ENCODE assay signal across 9 cellular contexts in genomic region chr11:84524422-84525051, GRCh38.
A peak's percentile ranks its signal among the peaks of the same experiment; 100 is the strongest.
DNase-seq lines count a peak whose midpoint lies in the region; ATAC-seq, FAIRE-seq and TF ChIP-seq lines count a peak whose summit lies in the region.
"Had no signal": no experiment of that assay in that cellular context is flagged by ENCODE, and none has a peak within 500 bp of the region (broad histone marks: within the 10 kb centered on the region; RNA-seq: fewer than 3 reads in every experiment).

No MANE protein-coding gene starts in this region.

- H3K4me3 ChIP-seq in H1 (ENCODE audit: extremely low read depth in 1 of 4, insufficient read depth in 2 of 4, low read depth in 3 of 4, low read length in 4 of 4) (no peak overlapping the region), parathyroid adenoma (ENCODE audit: low read depth, low read length) (no peak overlapping the region)

- no peak overlapping the region for H2BK5ac ChIP-seq in H1 (ENCODE audit: low read depth, low read length)

- CTCF ChIA-PET in GM10248 (lab: Yijun Ruan, JAX): interaction anchor here (1.4 to 4.2 kb wide), 6 partner anchors 12 to 697 kb away, joined by 3 to 22 read pairs (median 8); no protein-coding TSS in a partner anchor
- CTCF ChIA-PET in H1 (lab: Charles Lee; ENCODE audit: partially characterized antibody): interaction anchor here (0.6 to 7.9 kb wide), 41 partner anchors 10 to 984 kb away, joined by 3 to 112 read pairs (median 5); no protein-coding TSS in a partner anchor

- H3K9me3 ChIP-seq in H1 (ENCODE audit: insufficient read depth in 2 of 2, low read depth in 1 of 2, low read length in 1 of 2): no peaks in the 10 kb centered on the region
- H3K9me3 ChIP-seq in parathyroid adenoma (ENCODE audit: control insufficient read depth, low read length): no peaks in the 10 kb centered on the region

- no peak overlapping the region for H4K5ac ChIP-seq in H1 (ENCODE audit: insufficient read length, low read depth, low read length)

- no peaks in the 10 kb centered on the region for H3K27me3 ChIP-seq in H1 (replicated peaks in 1 of 4; ENCODE audit: control insufficient read depth in 3 of 4, extremely low read depth in 1 of 4, insufficient read depth in 3 of 4, low read length in 3 of 4)
- H3K27me3 ChIP-seq in parathyroid adenoma (ENCODE audit: control insufficient read depth, insufficient read depth, low read length): no peaks in the 10 kb centered on the region

- no peak overlapping the region for H2BK20ac ChIP-seq in H1 (ENCODE audit: low read length)

- no peak overlapping the region for H4K91ac ChIP-seq in H1 (replicated peaks; ENCODE audit: insufficient read length, low read length)

- H4K8ac ChIP-seq in H1 (ENCODE audit: extremely low read depth, insufficient read depth, low read length): no peak overlapping the region

- peak; percentile 36 for FAIRE-seq in H1 (lab: Jason Lieb, UNC)

- H3K9ac ChIP-seq in H1 (replicated peaks in 1 of 4; ENCODE audit: extremely low read depth in 1 of 4, low read depth in 3 of 4, low read length in 3 of 4) (no peak overlapping the region), parathyroid adenoma (no peak overlapping the region)

- no peak for TF ChIP-seq EP300 in H1 (IDR thresholded peaks at IDR 0.05; ENCODE audit: borderline replicate concordance in 1 of 2, low read depth in 2 of 2, low read length in 2 of 2)

- H3K79me2 ChIP-seq in H1 (ENCODE audit: control insufficient read depth in 1 of 2, insufficient read depth in 2 of 2, low read length in 2 of 2): no peaks in the 10 kb centered on the region
- no peaks in the 10 kb centered on the region for H3K79me2 ChIP-seq in parathyroid adenoma

- TF ChIP-seq RAD21 in H1 (IDR thresholded peaks at IDR 0.05 in 1 of 2, conservative IDR thresholded peaks at IDR 0.05 in 1 of 2; ENCODE audit: low read depth in 2 of 2, low read length in 2 of 2): peak; percentile 64 to 71

- no peak overlapping the region for H2BK120ac ChIP-seq in H1 (replicated peaks; ENCODE audit: low read depth, low read length)

- no peak overlapping the region for H2AK5ac ChIP-seq in H1 (ENCODE audit: low read depth, low read length)

- H3K14ac ChIP-seq in H1 (ENCODE audit: insufficient read length): no peak overlapping the region

- ATAC-seq in GM19397 (IDR thresholded peaks at IDR 0.05; ENCODE audit: unreplicated experiment) (no peak), GM21825 (IDR thresholded peaks at IDR 0.05; ENCODE audit: unreplicated experiment) (no peak)

- no peak overlapping the region for H3K18ac ChIP-seq in H1 (ENCODE audit: extremely low read depth, low read length)

- peaks cover 0 to 2% (median 0%) of the 10 kb centered on the region in 4 experiments; a peak in 2 of 7 replicates for H3K4me1 ChIP-seq in H1 (replicated peaks in 1 of 4; ENCODE audit: control insufficient read depth in 3 of 4, insufficient read depth in 4 of 4, low read length in 3 of 4)
- H3K4me1 ChIP-seq in parathyroid adenoma: no peaks in the 10 kb centered on the region

- H2BK15ac ChIP-seq in H1 (ENCODE audit: low read length): 0 out of 2 replicates have a peak overlapping the region, but pooled peaks have one; percentile 50

- H3K36me3 ChIP-seq in H1 (ENCODE audit: control insufficient read depth in 2 of 4, insufficient read depth in 4 of 4, low read length in 3 of 4) (no peaks in the 10 kb centered on the region), parathyroid adenoma (ENCODE audit: control insufficient read depth, insufficient read depth, low read length) (no peaks in the 10 kb centered on the region)

- no peak overlapping the region for H2BK12ac ChIP-seq in H1 (ENCODE audit: low read depth, low read length)

- TF ChIP-seq CTCF in GM10248 (IDR thresholded peaks at IDR 0.05; ENCODE audit: control extremely low read depth, extremely low read depth, low read depth, missing control alignments): peak; percentile 33
- TF ChIP-seq CTCF in H1 (IDR thresholded peaks at IDR 0.05; ENCODE audit: control extremely low read depth in 1 of 3, insufficient read depth in 1 of 3, low read depth in 1 of 3, low read length in 3 of 3): peak in 2 of 3 experiments; percentile 37 to 42; a peak in 2 of 4 replicates
- TF ChIP-seq CTCF in parathyroid adenoma (IDR thresholded peaks at IDR 0.05): peak; percentile 44

- TF ChIP-seq POLR2A in H1 (IDR thresholded peaks at IDR 0.05; ENCODE audit: control extremely low read depth in 1 of 2, low read depth in 2 of 2, low read length in 2 of 2): no peak

- H3K23ac ChIP-seq in H1 (ENCODE audit: insufficient read length): no peak overlapping the region

- no peak overlapping the region for H3K56ac ChIP-seq in H1 (replicated peaks; ENCODE audit: insufficient read length, low read depth, low read length)

- no peak overlapping the region for H3K27ac ChIP-seq in H1 (ENCODE audit: low read depth, low read length)
- H3K27ac ChIP-seq in parathyroid adenoma: no peak overlapping the region

- WGBS in H1 (ENCODE audit: extremely low coverage in 1 of 2, insufficient coverage in 1 of 2, insufficient read length in 1 of 2, insufficient replicate concordance in 2 of 2, low coverage in 1 of 2, low lambda C conversion rate in 2 of 2, missing lambda C conversion rate in 1 of 2), 2 experiments: 61% methylated on average over 3 of the region's 3 CpGs; no CpG with 5 or more reads in 1 of the 2 experiments

- H2AFZ ChIP-seq in H1 (ENCODE audit: low read length) (no peak overlapping the region), parathyroid adenoma (no peak overlapping the region)

- no peak overlapping the region for H3K4me2 ChIP-seq in H1 (ENCODE audit: insufficient read depth in 1 of 2, low read depth in 2 of 2, low read length in 2 of 2)
- no peak overlapping the region for H3K4me2 ChIP-seq in parathyroid adenoma (ENCODE audit: low read length)

- no peaks in the 10 kb centered on the region for H4K20me1 ChIP-seq in H1 (replicated peaks in 1 of 2; ENCODE audit: control insufficient read depth in 1 of 2, insufficient read depth in 2 of 2, low read length in 2 of 2)

- DNase-seq in GM10248 (ENCODE audit: extremely low spot score): peak; percentile 15
- peak; percentile 15 for DNase-seq in NCI-H2227 treated with DMSO at 0.1 percent for 48 hours (lab: John Stamatoyannopoulos, UW)
- DNase-seq in H1 (ENCODE audit: low read depth in 1 of 2, low spot score in 2 of 2): no peak
- DNase-seq in stimulated activated CD8-positive, alpha-beta memory T cell treated with anti-CD3 and anti-CD28 coated beads, Interleukin-4, amount 100 ng/mL, for 48 hours: no peak
- no peak for DNase-seq in activated T-cell treated with anti-CD3 and anti-CD28 coated beads for 4 hours
- DNase-seq: amniotic stem cell had no signal

- H3K4ac ChIP-seq in H1 (replicated peaks; ENCODE audit: insufficient read length, low read depth, low read length): no peak overlapping the region

- H3K23me2 ChIP-seq in H1 (ENCODE audit: low read depth, low read length): no peaks in the 10 kb centered on the region

- POLR2A ChIA-PET in GM10248 (lab: Yijun Ruan, JAX) (no interaction called here), H1 (lab: Charles Lee; ENCODE audit: partially characterized antibody) (no interaction called here)

- no peaks in the 10 kb centered on the region for H3K79me1 ChIP-seq in H1 (ENCODE audit: low read depth, low read length)

TF ChIP-seq in H1, 55 proteins besides CTCF, POLR2A, EP300 and RAD21:
- TF ChIP-seq SUZ12 (IDR thresholded peaks at IDR 0.05; ENCODE audit: low read length) (no peak), SIN3A (conservative IDR thresholded peaks at IDR 0.05 in 1 of 2, IDR thresholded peaks at IDR 0.05 in 1 of 2; ENCODE audit: low read depth in 1 of 2, low read length in 2 of 2) (no peak), SIRT6 (IDR thresholded peaks at IDR 0.05; ENCODE audit: low read length) (no peak), SP2 (IDR thresholded peaks at IDR 0.05; ENCODE audit: low read length) (no peak), POU5F1 (IDR thresholded peaks at IDR 0.05; ENCODE audit: low read depth, low read length) (no peak), TEAD4 (IDR thresholded peaks at IDR 0.05; ENCODE audit: low read depth, low read length) (no peak), ASH2L (IDR thresholded peaks at IDR 0.05; ENCODE audit: low read length) (no peak), JUND (IDR thresholded peaks at IDR 0.05; ENCODE audit: low read length) (no peak), YY1 (IDR thresholded peaks at IDR 0.05; ENCODE audit: low read depth, low read length) (no peak), CEBPB (IDR thresholded peaks at IDR 0.05; ENCODE audit: low read depth, low read length) (no peak), TAF7 (optimal IDR thresholded peaks at IDR 0.05; ENCODE audit: borderline replicate concordance, low read depth, low read length) (no peak), MAFK (IDR thresholded peaks at IDR 0.05; ENCODE audit: low read depth, low read length) (no peak), RFX5 (IDR thresholded peaks at IDR 0.05; ENCODE audit: borderline replicate concordance, low read depth, low read length) (no peak), NRF1 (IDR thresholded peaks at IDR 0.05; ENCODE audit: low read depth, low read length) (no peak), KDM4A (IDR thresholded peaks at IDR 0.05; ENCODE audit: low read depth, low read length, severe bottlenecking) (no peak)
TF ChIP-seq in H1: peak in this region for 0.

Comparison
In these comparisons a context has a peak if more than half of its experiments do, and no peak if none do; other contexts are left out.
1. DNase-seq: peak in GM10248 (single experiment) and NCI-H2227 treated with DMSO at 0.1 percent for 48 hours (single experiment); none in H1 (0 of 2), stimulated activated CD8-positive, alpha-beta memory T cell treated with anti-CD3 and anti-CD28 coated beads, Interleukin-4, amount 100 ng/mL, for 48 hours (single experiment) and activated T-cell treated with anti-CD3 and anti-CD28 coated beads for 4 hours (single experiment).
2. Peak in every context shown above with its lines, with median percentiles within 50 percentile points of each other: CTCF ChIP-seq.